In genomic region chrX:133185119-133185518, GRCh38 we compare ENCODE assay signal across 1 cellular context.
TF ChIP-seq lines count a peak whose summit lies in the region.

No MANE protein-coding gene starts in this region.

TF ChIP-seq in HepG2, 621 proteins besides CTCF, POLR2A, EP300 and RAD21 (continued from another document):
- no peak for TF ChIP-seq ZNF784 (CRISPR knock-in tag; IDR thresholded peaks at IDR 0.05; ENCODE audit: borderline replicate concordance)
TF ChIP-seq in HepG2: peak in this region for 1.
